In the genomic region with DNA sequence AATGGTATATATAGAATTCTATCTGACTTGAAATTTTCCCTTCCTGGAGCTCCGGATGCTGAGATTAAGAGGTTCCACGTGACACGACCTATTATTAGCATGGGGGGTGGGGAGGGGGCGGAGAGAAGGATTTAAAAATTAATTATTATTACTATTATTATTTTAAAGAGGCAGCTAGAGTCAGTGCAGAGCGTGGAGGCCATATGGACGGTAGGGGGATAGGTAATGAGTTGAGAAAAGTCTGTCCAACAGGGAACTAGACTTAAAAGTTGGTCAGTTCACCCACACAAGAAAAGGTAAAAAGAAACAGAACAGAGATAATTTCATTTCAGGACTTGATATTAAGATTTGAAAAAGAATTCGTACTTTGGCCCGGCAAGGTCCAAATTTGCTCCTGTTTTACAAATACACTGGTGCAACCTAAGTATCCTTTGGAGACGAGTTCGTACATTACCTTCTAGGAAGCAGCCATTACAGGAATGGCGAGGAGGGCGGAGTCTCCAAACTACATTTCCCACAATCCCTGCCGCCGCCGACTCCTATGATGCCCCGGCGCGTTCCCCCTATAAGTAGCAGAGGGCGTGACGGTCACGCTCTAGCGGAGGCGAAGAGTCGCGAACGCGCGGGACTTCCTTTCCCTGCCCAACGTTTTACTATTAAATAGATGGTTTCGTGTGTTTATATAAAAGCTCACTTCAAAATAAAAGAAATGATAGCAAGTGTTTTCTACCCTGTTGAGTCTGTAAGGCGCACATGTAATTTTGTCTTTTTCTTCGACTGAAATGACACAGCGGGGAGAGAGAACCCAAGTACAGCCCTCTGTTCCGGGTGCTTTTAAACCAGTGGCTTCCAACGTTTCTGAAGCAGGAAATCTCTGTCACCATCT, we compare ENCODE assay signal across 8 cellular contexts. TPM values are rescaled to one million over a fixed set of nuclear protein-coding genes. Genes with fewer than 3 reads are reported as not detected.
DNase-seq lines count a peak whose midpoint lies in the region; ATAC-seq and TF ChIP-seq lines count a peak whose summit lies in the region.

A gene with protein sequence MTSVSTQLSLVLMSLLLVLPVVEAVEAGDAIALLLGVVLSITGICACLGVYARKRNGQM (minus strand): TSS at position 481 of the 886 bp plus-strand sequence. CDS start 976 bp downstream, outside the sequence.

- H3K4me3 ChIP-seq in GM12864 (ENCODE audit: low read depth, low read length), result peak within 1 kb of the TSS; percentile 65

- peak; percentile 99 for ATAC-seq in HG02759 (IDR thresholded peaks at IDR 0.05; ENCODE audit: unreplicated experiment)
- ATAC-seq in activated naive CD8-positive, alpha-beta T cell treated with anti-CD3 and anti-CD28 coated beads, Interleukin-2, amount 50 U/mL, for 24 hours, result peak; percentile 99

- H3K9me3 Mint-ChIP-seq in activated naive CD8-positive, alpha-beta T cell treated with anti-CD3 and anti-CD28 coated beads, Interleukin-2, amount 50 U/mL, for 24 hours, result no peaks in the 10 kb centered on the region
- H3K9me3 Mint-ChIP-seq in type B pancreatic cell, result no peaks in the 10 kb centered on the region

- DNase-seq in GM12864 (ENCODE audit: low read depth), result peak; percentile 78
- DNase-seq in NCI-H1417 treated with DMSO at 0.1 percent for 48 hours (lab: John Stamatoyannopoulos, UW), result peak; percentile 75
- DNase-seq in SW480 (ENCODE audit: low spot score), result peak; percentile 90
- peak; percentile 88 for DNase-seq in activated naive CD8-positive, alpha-beta T cell treated with anti-CD3 and anti-CD28 coated beads, Interleukin-2, amount 50 U/mL, for 24 hours
- DNase-seq in cardiac septum (ENCODE audit: low spot score), result peak; percentile 95
- DNase-seq in pons (ENCODE audit: low spot score), result peak; percentile 94
- peak; percentile 86 for DNase-seq in type B pancreatic cell (ENCODE audit: extremely low spot score, unreplicated experiment)

- intact Hi-C loops in cardiac septum (cut with DNase I), result loop anchor here (10.0 kb wide), 1 partner anchor 124 kb away; no protein-coding TSS in a partner anchor

- peak within 1 kb of the TSS; percentile 87 for H3K27ac Mint-ChIP-seq in activated naive CD8-positive, alpha-beta T cell treated with anti-CD3 and anti-CD28 coated beads, Interleukin-2, amount 50 U/mL, for 24 hours
- H3K27ac Mint-ChIP-seq in type B pancreatic cell, result peak within 1 kb of the TSS; percentile 84

- peak within 1 kb of the TSS; percentile 91 for H3K4me3 Mint-ChIP-seq in activated naive CD8-positive, alpha-beta T cell treated with anti-CD3 and anti-CD28 coated beads, Interleukin-2, amount 50 U/mL, for 24 hours
- peak within 1 kb of the TSS; percentile 97 for H3K4me3 Mint-ChIP-seq in type B pancreatic cell

- peaks cover 38% of the 10 kb centered on the region for H3K4me1 Mint-ChIP-seq in activated naive CD8-positive, alpha-beta T cell treated with anti-CD3 and anti-CD28 coated beads, Interleukin-2, amount 50 U/mL, for 24 hours
- peaks cover 10% of the 10 kb centered on the region for H3K4me1 Mint-ChIP-seq in type B pancreatic cell (ENCODE audit: unreplicated experiment)

- TF ChIP-seq CTCF in GM12864 (IDR thresholded peaks at IDR 0.05; ENCODE audit: low read depth, low read length, missing control alignments) (no peak), type B pancreatic cell (conservative IDR thresholded peaks at IDR 0.05) (peak; percentile 47)

- H3K27me3 Mint-ChIP-seq in activated naive CD8-positive, alpha-beta T cell treated with anti-CD3 and anti-CD28 coated beads, Interleukin-2, amount 50 U/mL, for 24 hours, result no peaks in the 10 kb centered on the region
- no peaks in the 10 kb centered on the region for H3K27me3 Mint-ChIP-seq in type B pancreatic cell

- H3K36me3 Mint-ChIP-seq in activated naive CD8-positive, alpha-beta T cell treated with anti-CD3 and anti-CD28 coated beads, Interleukin-2, amount 50 U/mL, for 24 hours (ENCODE audit: low read depth), result peaks cover 19% of the 10 kb centered on the region
- peaks cover 5% of the 10 kb centered on the region for H3K36me3 Mint-ChIP-seq in type B pancreatic cell

RNA-seq across cellular contexts. Expression of the gene that starts here (rescaled TPM):
- total RNA-seq in cardiac septum (127 TPM), type B pancreatic cell (ENCODE audit: low replicate concordance) (43.6 and 48.1 TPM in 2 replicates)

Comparison
In these comparisons a context has a peak if more than half of its experiments do, and no peak if none do; other contexts are left out.
1. Peak in every context shown above with its lines: DNase-seq, ATAC-seq and H3K4me3 ChIP-seq.